8 cellular contexts compared by ENCODE assay signal in genomic region chr11:116787786-116788486, GRCh38. TPM values are rescaled to one million over a fixed set of nuclear protein-coding genes. Genes with fewer than 3 reads are reported as not detected.
DNase-seq lines count a peak whose midpoint lies in the region; ATAC-seq and TF ChIP-seq lines count a peak whose summit lies in the region.

TSS of gene ZPR1 (minus strand) at chr11:116788023. CDS start at chr11:116787990, 33 bp downstream.

- H3K27me3 Mint-ChIP-seq in T-cell: no peaks in the 10 kb centered on the region
- H3K27me3 Mint-ChIP-seq in activated naive CD8-positive, alpha-beta T cell treated with anti-CD3 and anti-CD28 coated beads, Interleukin-2, amount 50 U/mL, for 24 hours: peaks cover 2% of the 10 kb centered on the region

- DNase-seq in GM04503 (ENCODE audit: low read depth): peak; percentile 27
- peak; percentile 78 for DNase-seq in NAMALWA (ENCODE audit: low spot score)
- DNase-seq in T-cell: peak; percentile 65 to 91 (median 84)
- peak; percentile 89 for DNase-seq in activated naive CD8-positive, alpha-beta T cell treated with anti-CD3 and anti-CD28 coated beads, Interleukin-2, amount 50 U/mL, for 24 hours
- peak; percentile 96 for DNase-seq in cardiac septum (ENCODE audit: low spot score)
- DNase-seq in trophoblast cell: peak; percentile 54 to 63
- peak; percentile 58 to 73 for DNase-seq in tibial nerve (ENCODE audit: low spot score in 2 of 2)

- peak within 1 kb of the TSS; percentile 82 to 97 (median 93) for H3K4me3 Mint-ChIP-seq in T-cell
- H3K4me3 Mint-ChIP-seq in activated naive CD8-positive, alpha-beta T cell treated with anti-CD3 and anti-CD28 coated beads, Interleukin-2, amount 50 U/mL, for 24 hours: peak within 1 kb of the TSS; percentile 91

- intact Hi-C loops in cardiac septum (cut with DNase I): loop anchor here (2.0 kb wide), 1 partner anchor 15 kb away; the partner anchor contains the start of gene BUD13

- peak within 1 kb of the TSS; percentile 69 for H2AFZ ChIP-seq in trophoblast cell (ENCODE audit: insufficient read depth, low read length, poor library complexity)

- H3K18ac ChIP-seq in trophoblast cell (ENCODE audit: low read length): peak within 1 kb of the TSS; percentile 91

- peak within 1 kb of the TSS; percentile 85 for H2BK120ac ChIP-seq in trophoblast cell (ENCODE audit: insufficient read depth, low read length, poor library complexity)

- H2AK5ac ChIP-seq in trophoblast cell (ENCODE audit: low read length): peak within 1 kb of the TSS; percentile 89

- H3K27ac ChIP-seq in HEK293 (ENCODE audit: extremely low read depth, low read depth, low read length) (no peak within 1 kb of the TSS; the same call in 1 of the 2 replicates), trophoblast cell (ENCODE audit: low read depth, low read length) (peak within 1 kb of the TSS; percentile 14), tibial nerve (peak within 1 kb of the TSS; percentile 55 to 91 (median 82))

- H2BK5ac ChIP-seq in trophoblast cell (ENCODE audit: low read depth, low read length, poor library complexity): peak within 1 kb of the TSS; percentile 50

- H2BK12ac ChIP-seq in trophoblast cell (ENCODE audit: low read length): peak within 1 kb of the TSS; percentile 41

- no peak for TF ChIP-seq CTCF in HEK293 (tag by site-specific recombination; IDR thresholded peaks at IDR 0.05)
- TF ChIP-seq CTCF in tibial nerve (IDR thresholded peaks at IDR 0.05): peak in 2 of 5 experiments; percentile 45 to 52

- H3K4ac ChIP-seq in trophoblast cell (ENCODE audit: low read depth, low read length): peak within 1 kb of the TSS; percentile 93

- peak within 1 kb of the TSS; percentile 90 for H3K9ac ChIP-seq in trophoblast cell (ENCODE audit: low read length)

- TF ChIP-seq POLR2A in tibial nerve (IDR thresholded peaks at IDR 0.05): peak in 1 of 2 donors; percentile 51

- peaks cover 9% of the 10 kb centered on the region for H3K79me2 ChIP-seq in trophoblast cell (ENCODE audit: control insufficient read depth, insufficient read depth, low read length, poor library complexity)

- H3K9me3 Mint-ChIP-seq in T-cell: no peaks in the 10 kb centered on the region
- H3K9me3 Mint-ChIP-seq in activated naive CD8-positive, alpha-beta T cell treated with anti-CD3 and anti-CD28 coated beads, Interleukin-2, amount 50 U/mL, for 24 hours: no peaks in the 10 kb centered on the region

- no CpG with 5 or more reads among the region's 56 CpGs for WGBS in trophoblast cell (ENCODE audit: extremely low coverage, insufficient coverage, insufficient read length)
- WGBS in tibial nerve, 2 donors: 0% methylated on average over 36 to 40 of the region's 56 CpGs

- H3K36me3 ChIP-seq in HEK293 (ENCODE audit: control insufficient read depth in 2 of 2, insufficient read depth in 1 of 2, low read length in 2 of 2): peaks cover 0 to 41% of the 10 kb centered on the region in 2 experiments; a peak in 1 of 3 replicates
- H3K36me3 ChIP-seq in trophoblast cell (ENCODE audit: control insufficient read depth in 1 of 2, insufficient read depth in 2 of 2, low read length in 2 of 2): peaks cover 21 to 31% of the 10 kb centered on the region in 2 experiments
- peaks cover 8 to 38% (median 22%) of the 10 kb centered on the region in 3 donors for H3K36me3 ChIP-seq in tibial nerve

- H3K27ac Mint-ChIP-seq in T-cell: peak within 1 kb of the TSS; percentile 94 to 96
- H3K27ac Mint-ChIP-seq in activated naive CD8-positive, alpha-beta T cell treated with anti-CD3 and anti-CD28 coated beads, Interleukin-2, amount 50 U/mL, for 24 hours: peak within 1 kb of the TSS; percentile 91

- peaks cover 38% of the 10 kb centered on the region for H3K36me3 Mint-ChIP-seq in T-cell
- H3K36me3 Mint-ChIP-seq in activated naive CD8-positive, alpha-beta T cell treated with anti-CD3 and anti-CD28 coated beads, Interleukin-2, amount 50 U/mL, for 24 hours (ENCODE audit: low read depth): peaks cover 40% of the 10 kb centered on the region

- peak; percentile 89 to 93 (median 90) for ATAC-seq in T-cell (replicated peaks in 1 of 4)
- ATAC-seq in activated naive CD8-positive, alpha-beta T cell treated with anti-CD3 and anti-CD28 coated beads, Interleukin-2, amount 50 U/mL, for 24 hours: peak; percentile 82

- CTCF ChIA-PET in HEK293 (lab: Yijun Ruan, JAX): interaction anchor here (0.6 to 3.0 kb wide), 6 partner anchors 16 to 445 kb away, joined by 3 to 16 read pairs (median 5); no protein-coding TSS in a partner anchor
- CTCF ChIA-PET in T-cell (lab: Charles Lee): interaction anchor here in 1 of 2 donors (0.7 to 2.3 kb wide), 8 partner anchors 11 to 439 kb away, joined by 3 to 14 read pairs (median 3); partner anchors contain the start of genes BUD13 and PAFAH1B2

- H3K9me3 ChIP-seq in HEK293 (ENCODE audit: control insufficient read depth, insufficient read depth, low read depth, low read length) (no peaks in the 10 kb centered on the region), trophoblast cell (ENCODE audit: insufficient read depth, low read depth, low read length) (peaks cover 2% of the 10 kb centered on the region), tibial nerve (no peaks in the 10 kb centered on the region)

- peak within 1 kb of the TSS; percentile 96 for H3K4me2 ChIP-seq in trophoblast cell (ENCODE audit: low read length)

- H4K12ac ChIP-seq in trophoblast cell (ENCODE audit: low read depth, low read length): peak within 1 kb of the TSS; percentile 83

- POLR2A ChIA-PET in HEK293 (lab: Yijun Ruan, JAX) (interaction anchor here (2.0 to 2.6 kb wide), 3 partner anchors 15 to 356 kb away, joined by 6 to 14 read pairs (median 7); partner anchors contain the start of genes BUD13 and PAFAH1B2), T-cell (lab: Charles Lee) (interaction anchor here (0.6 to 2.3 kb wide), 12 partner anchors 12 to 540 kb away, joined by 3 to 9 read pairs (median 4); partner anchors contain the start of genes PAFAH1B2 (in 2 of the 2) and CEP164 (in 1 of the 2))

- H4K91ac ChIP-seq in trophoblast cell (ENCODE audit: low read depth, low read length): peak within 1 kb of the TSS; percentile 93

- H3K4me1 ChIP-seq in HEK293 (ENCODE audit: control insufficient read depth, insufficient read depth, low read length): no peaks in the 10 kb centered on the region
- H3K4me1 ChIP-seq in trophoblast cell (ENCODE audit: control insufficient read depth in 1 of 2, insufficient read depth in 2 of 2, low read length in 2 of 2): peaks cover 18 to 27% of the 10 kb centered on the region in 2 experiments
- H3K4me1 ChIP-seq in tibial nerve: peaks cover 0 to 32% (median 16%) of the 10 kb centered on the region in 4 donors

- peak; percentile 66 to 73 for TF ChIP-seq EP300 in tibial nerve (IDR thresholded peaks at IDR 0.05)

- peaks cover 7% of the 10 kb centered on the region for H3K79me1 ChIP-seq in trophoblast cell (ENCODE audit: low read length)

- H3K4me1 Mint-ChIP-seq in T-cell: peaks cover 44 to 62% (median 60%) of the 10 kb centered on the region in 3 donors
- H3K4me1 Mint-ChIP-seq in activated naive CD8-positive, alpha-beta T cell treated with anti-CD3 and anti-CD28 coated beads, Interleukin-2, amount 50 U/mL, for 24 hours: peaks cover 56% of the 10 kb centered on the region

- H3K23ac ChIP-seq in trophoblast cell (ENCODE audit: low read length): no peak within 1 kb of the TSS

- H3K4me3 ChIP-seq in HEK293 (ENCODE audit: low read depth, low read length) (peak within 1 kb of the TSS; percentile 81), trophoblast cell (ENCODE audit: low read depth, low read length) (peak within 1 kb of the TSS; percentile 96), tibial nerve (peak within 1 kb of the TSS; percentile 67 to 99 (median 92))

- peak within 1 kb of the TSS; percentile 95 for H4K8ac ChIP-seq in trophoblast cell (ENCODE audit: low read depth, low read length)

- peak within 1 kb of the TSS; percentile 69 for H3K14ac ChIP-seq in trophoblast cell (ENCODE audit: low read length)

- no peaks in the 10 kb centered on the region for H3K27me3 ChIP-seq in trophoblast cell (ENCODE audit: insufficient read depth, low read length)
- no peaks in the 10 kb centered on the region for H3K27me3 ChIP-seq in tibial nerve

TF ChIP-seq in HEK293, 187 proteins besides CTCF, POLR2A, EP300 and RAD21 (continues in another document):
- TF ChIP-seq ZFP41 (tag by site-specific recombination; IDR thresholded peaks at IDR 0.05; ENCODE audit: borderline replicate concordance) (no peak), ZNF324 (tag by site-specific recombination; IDR thresholded peaks at IDR 0.05) (0 out of 2 replicates have a peak, but pooled peaks have one; percentile 30), SP3 (tag by site-specific recombination; IDR thresholded peaks at IDR 0.05) (peak; percentile 65), ZNF280D (tag by site-specific recombination; IDR thresholded peaks at IDR 0.05) (no peak), ZNF19 (tag by site-specific recombination; IDR thresholded peaks at IDR 0.05; ENCODE audit: low read depth) (no peak), ZNF621 (tag by site-specific recombination; IDR thresholded peaks at IDR 0.05) (no peak), IKZF3 (tag by site-specific recombination; IDR thresholded peaks at IDR 0.05) (no peak), SCRT1 (tag by site-specific recombination; IDR thresholded peaks at IDR 0.05; ENCODE audit: borderline replicate concordance) (no peak), PRDM1 (tag by site-specific recombination; IDR thresholded peaks at IDR 0.05) (no peak), ZNF404 (tag by site-specific recombination; IDR thresholded peaks at IDR 0.05) (no peak)

RNA-seq across cellular contexts. Expression of gene ZPR1, which starts in this region (rescaled TPM):
- total RNA-seq in T-cell (100 to 1,000 TPM in 2 of 5 donors, 10 to 100 TPM in 3; 57.8 to 113 (median 62.2) TPM), cardiac septum (24.8 TPM), tibial nerve (10 to 100 TPM; 11.4 to 28.5 (median 23.8) TPM)
- polyA plus RNA-seq in trophoblast cell (2013): 47.5 and 52.1 TPM in 2 replicates

Comparison
In these comparisons a context has a peak if more than half of its experiments do, and no peak if none do; other contexts are left out.
1. DNase-seq: peak in every context shown above with its lines; median percentile 96 in cardiac septum; 89 in activated naive CD8-positive, alpha-beta T cell treated with anti-CD3 and anti-CD28 coated beads, Interleukin-2, amount 50 U/mL, for 24 hours; 84 in T-cell; 78 in NAMALWA; 66 in tibial nerve; 58 in trophoblast cell; 27 in GM04503.